ENCODE assay signal across 8 cellular contexts in genomic region chr19:49362926-49363264, GRCh38. TPM values are rescaled to one million over a fixed set of nuclear protein-coding genes. Genes with fewer than 3 reads are reported as not detected.
DNase-seq lines count a peak whose midpoint lies in the region; ATAC-seq and TF ChIP-seq lines count a peak whose summit lies in the region.

No MANE protein-coding gene starts in this region.

- peak overlapping the region; percentile 26; the same call in 1 of the 2 replicates for H3K56ac ChIP-seq in IMR-90 (ENCODE audit: extremely low read depth, insufficient read depth, low read length)

- H3K23ac ChIP-seq in IMR-90 (ENCODE audit: low read depth, low read length), result peak overlapping the region; percentile 39; the same call in 1 of the 2 replicates

- intact Hi-C loops in IMR-90 (cut with micrococcal nuclease), result loop anchor here (1.0 kb wide), 1 partner anchor 80 kb away; no protein-coding TSS in a partner anchor

- no peaks in the 10 kb centered on the region for H3K36me3 Mint-ChIP-seq in effector memory CD8-positive, alpha-beta T cell (ENCODE audit: insufficient read depth)
- peaks cover 8% of the 10 kb centered on the region for H3K36me3 Mint-ChIP-seq in osteocyte (ENCODE audit: unreplicated experiment)

- H3K4me3 Mint-ChIP-seq in effector memory CD8-positive, alpha-beta T cell, result no peak overlapping the region
- no peak overlapping the region for H3K4me3 Mint-ChIP-seq in osteocyte (ENCODE audit: unreplicated experiment)

- no peak overlapping the region for H2BK15ac ChIP-seq in IMR-90 (ENCODE audit: low read depth, low read length)

- peaks cover 0 to 12% of the 10 kb centered on the region in 2 donors for H3K27me3 Mint-ChIP-seq in effector memory CD8-positive, alpha-beta T cell
- no peaks in the 10 kb centered on the region for H3K27me3 Mint-ChIP-seq in osteocyte (ENCODE audit: unreplicated experiment)

- CTCF ChIA-PET in IMR-90 (lab: Yijun Ruan, JAX), result no interaction called here

- H3K9me3 Mint-ChIP-seq in effector memory CD8-positive, alpha-beta T cell, result no peaks in the 10 kb centered on the region
- H3K9me3 Mint-ChIP-seq in osteocyte (ENCODE audit: unreplicated experiment), result no peaks in the 10 kb centered on the region

- H3K79me1 ChIP-seq in IMR-90 (ENCODE audit: low read depth in 1 of 2, low read length in 2 of 2), result peaks cover 9 to 47% of the 10 kb centered on the region in 2 experiments

- H3K36me3 ChIP-seq in IMR-90 (ENCODE audit: control insufficient read depth, insufficient read depth, low read length) (peaks cover 12% of the 10 kb centered on the region), mucosa of rectum (ENCODE audit: control insufficient read depth in 2 of 2, insufficient read depth in 2 of 2, low read length in 2 of 2) (no peaks in the 10 kb centered on the region)

- peaks cover 11% of the 10 kb centered on the region in 2 donors for H3K4me1 Mint-ChIP-seq in effector memory CD8-positive, alpha-beta T cell (ENCODE audit: low read depth in 2 of 2)
- peaks cover 7% of the 10 kb centered on the region for H3K4me1 Mint-ChIP-seq in osteocyte (ENCODE audit: unreplicated experiment)

- H3K4me3 ChIP-seq in AG10803 (ENCODE audit: low read length), result peak overlapping the region; percentile 84
- H3K4me3 ChIP-seq in IMR-90 (ENCODE audit: insufficient read depth, low read depth, low read length), result peak overlapping the region; percentile 82
- H3K4me3 ChIP-seq in mucosa of rectum (ENCODE audit: low read length in 2 of 2), result peak overlapping the region; percentile 61 to 72

- H4K5ac ChIP-seq in IMR-90 (ENCODE audit: low read depth, low read length), result peak overlapping the region; percentile 14; the same call in 1 of the 2 replicates

- H2AK9ac ChIP-seq in IMR-90 (replicated peaks; ENCODE audit: low read depth, low read length, poor library complexity), result peak overlapping the region; percentile 69

- BruUV-seq in IMR-90 (replicated peaks; lab: Mats Ljungman, UMichigan), result no TSS peak

- peak overlapping the region; percentile 31; the same call in 1 of the 2 replicates for H3K9ac ChIP-seq in IMR-90 (ENCODE audit: low read depth, low read length)
- H3K9ac ChIP-seq in mucosa of rectum (ENCODE audit: low read depth in 1 of 2, low read length in 2 of 2), result peak overlapping the region; percentile 52 to 74

- H2BK120ac ChIP-seq in IMR-90 (ENCODE audit: low read depth, low read length), result no peak overlapping the region

- H4K91ac ChIP-seq in IMR-90 (ENCODE audit: insufficient read depth, low read depth, low read length), result peak overlapping the region; percentile 59

- WGBS in IMR-90 (ENCODE audit: extremely low coverage in 2 of 2, insufficient read length in 1 of 2), 2 experiments, result 0% methylated on average over 4 of the region's 14 CpGs; no CpG with 5 or more reads in 1 of the 2 experiments

- H3K9me3 ChIP-seq in IMR-90 (ENCODE audit: control insufficient read depth, insufficient read depth, low read length) (no peaks in the 10 kb centered on the region), mucosa of rectum (ENCODE audit: control insufficient read depth in 2 of 2, low read length in 2 of 2) (no peaks in the 10 kb centered on the region)

- H3K4ac ChIP-seq in IMR-90 (ENCODE audit: low read depth, low read length), result peak overlapping the region; percentile 65

- ATAC-seq in IMR-90 (ENCODE audit: low read depth), result peak; percentile 1
- peak; percentile 10 for ATAC-seq in effector memory CD8-positive, alpha-beta T cell (replicated peaks)
- no peak for ATAC-seq in GM21423 (IDR thresholded peaks at IDR 0.05; ENCODE audit: unreplicated experiment)
- ATAC-seq in HG02840 (IDR thresholded peaks at IDR 0.05; ENCODE audit: low FRiP score, unreplicated experiment), result no peak
- ATAC-seq in HG03045 (IDR thresholded peaks at IDR 0.05; ENCODE audit: unreplicated experiment), result no peak

- H2BK20ac ChIP-seq in IMR-90 (ENCODE audit: low read depth, low read length), result no peak overlapping the region

- H3K27ac ChIP-seq in IMR-90 (ENCODE audit: insufficient read depth, low read length), result peak overlapping the region; percentile 39
- peak overlapping the region; percentile 77 to 80 for H3K27ac ChIP-seq in mucosa of rectum (ENCODE audit: low read depth in 2 of 2, low read length in 2 of 2)

- dilution Hi-C loops in IMR-90 (cut with HindIII; ENCODE audit: low sequenced_read_pairs, unreplicated experiment), result no loop called here

- H3K4me1 ChIP-seq in IMR-90 (ENCODE audit: control insufficient read depth, insufficient read depth, low read length), result peaks cover 2% of the 10 kb centered on the region; the same call in 1 of the 2 replicates
- H3K4me1 ChIP-seq in mucosa of rectum (ENCODE audit: control insufficient read depth in 2 of 2, insufficient read depth in 2 of 2, low read length in 2 of 2), result peaks cover 7 to 12% of the 10 kb centered on the region in 2 donors

- H4K8ac ChIP-seq in IMR-90 (ENCODE audit: low read depth in 2 of 2, low read length in 2 of 2), result peak overlapping the region; percentile 46 to 100; a peak in 2 of 4 replicates

- H2AK5ac ChIP-seq in IMR-90 (ENCODE audit: low read depth, low read length), result peak overlapping the region; percentile 42; the same call in 1 of the 2 replicates

- TF ChIP-seq CTCF in AG10803 (conservative IDR thresholded peaks at IDR 0.05; ENCODE audit: low read length) (no peak), IMR-90 (conservative IDR thresholded peaks at IDR 0.05; ENCODE audit: low read depth, low read length) (no peak), osteocyte (IDR thresholded peaks at IDR 0.05) (no peak)

- H2AFZ ChIP-seq in IMR-90 (replicated peaks; ENCODE audit: low read length, poor library complexity), result peak overlapping the region; percentile 94

- H3K9me1 ChIP-seq in IMR-90 (ENCODE audit: insufficient read depth, low read length), result peaks cover 8% of the 10 kb centered on the region; the same call in 1 of the 2 replicates

- H3K4me2 ChIP-seq in IMR-90 (ENCODE audit: low read depth, low read length), result peak overlapping the region; percentile 78

- peak overlapping the region; percentile 31; the same call in 1 of the 2 replicates for H3K14ac ChIP-seq in IMR-90 (replicated peaks; ENCODE audit: low read depth, low read length)

- in situ Hi-C loops in IMR-90 (cut with MboI; ENCODE audit: low sequenced_read_pairs), result no loop called here

- POLR2A ChIA-PET in IMR-90 (lab: Charles Lee; ENCODE audit: unreplicated experiment), result interaction anchor here (1.0 kb wide), 1 partner anchor 11 kb away, joined by 3 read pairs; no protein-coding TSS in a partner anchor

- H2BK5ac ChIP-seq in IMR-90 (ENCODE audit: low read depth, low read length, poor library complexity, severe bottlenecking), result no peak overlapping the region

- no peak; the same call in 1 of the 2 replicates for TF ChIP-seq POLR2A in IMR-90 (IDR thresholded peaks at IDR 0.05; ENCODE audit: low read depth, low read length)

- H3K18ac ChIP-seq in IMR-90 (ENCODE audit: low read depth, low read length), result no peak overlapping the region

- TF ChIP-seq RAD21 in IMR-90 (IDR thresholded peaks at IDR 0.05; ENCODE audit: low read length), result no peak

- no peaks in the 10 kb centered on the region for H3K27me3 ChIP-seq in IMR-90 (ENCODE audit: control insufficient read depth, insufficient read depth, low read length)
- H3K27me3 ChIP-seq in mucosa of rectum (ENCODE audit: control insufficient read depth in 2 of 2, insufficient read depth in 2 of 2, low read length in 2 of 2), result peaks cover 0 to 4% of the 10 kb centered on the region in 2 donors

- DNase-seq in AG10803 (ENCODE audit: low read depth) (peak; percentile 33), IMR-90 (peak; percentile 45), osteocyte (ENCODE audit: extremely low spot score, unreplicated experiment) (no peak)
- DNase-seq in effector memory CD8-positive, alpha-beta T cell, result peak in 1 of 3 experiments; percentile 23

- H4K20me1 ChIP-seq in IMR-90 (ENCODE audit: insufficient read depth, low read length), result no peaks in the 10 kb centered on the region

- no peak overlapping the region for H3K27ac Mint-ChIP-seq in effector memory CD8-positive, alpha-beta T cell
- H3K27ac Mint-ChIP-seq in osteocyte (ENCODE audit: unreplicated experiment), result no peak overlapping the region

TF ChIP-seq in IMR-90, 13 proteins besides CTCF, POLR2A, EP300 and RAD21:
- TF ChIP-seq CHD1 (IDR thresholded peaks at IDR 0.05; ENCODE audit: low read depth, low read length) (no peak), RFX5 (IDR thresholded peaks at IDR 0.05; ENCODE audit: low read depth, low read length) (no peak)

RNA-seq across cellular contexts. Expression of gene TEAD2, which starts 0.7 kb away (rescaled TPM):
- total RNA-seq in IMR-90 (2012; rRNA removed) (30.8 and 31.7 TPM in 2 replicates), osteocyte (93.8 and 98.0 TPM in 2 replicates)
- polyA plus RNA-seq in IMR-90 (2012; rRNA removed), result 33.6 and 37.6 TPM in 2 replicates
- polyA plus RNA-seq in IMR-90 (2012; cell fraction: cytosol; rRNA removed), result 30.8 and 35.5 TPM in 2 replicates
- polyA plus RNA-seq in IMR-90 (2012; cell fraction: nucleus; rRNA removed; ENCODE audit: low replicate concordance), result 30.3 and 49.5 TPM in 2 replicates

RNA-seq across cellular contexts. Expression of gene DKKL1, which starts 0.8 kb away (rescaled TPM):
- total RNA-seq in IMR-90 (2012; rRNA removed) (not detected in 2 replicates), osteocyte (1.6 and 4.4 TPM in 2 replicates)
- 0.67 TPM in 2 replicates for polyA plus RNA-seq in IMR-90 (2012; rRNA removed)
- polyA plus RNA-seq in IMR-90 (2012; cell fraction: cytosol; rRNA removed), result 0.25 and 0.31 TPM in 2 replicates
- polyA plus RNA-seq in IMR-90 (2012; cell fraction: nucleus; rRNA removed; ENCODE audit: low replicate concordance), result 0.20 and 0.29 TPM in 2 replicates

RNA-seq across cellular contexts. Expression of gene KASH5, which starts 25.2 kb away (rescaled TPM):
- not detected in 2 replicates for total RNA-seq in IMR-90 (2012; rRNA removed)
- not detected in 2 replicates for polyA plus RNA-seq in IMR-90 (2012; rRNA removed)
- not detected in 2 replicates for polyA plus RNA-seq in IMR-90 (2012; cell fraction: cytosol; rRNA removed)
- 0.05 TPM in 1 of 2 replicates, not detected in the other for polyA plus RNA-seq in IMR-90 (2012; cell fraction: nucleus; rRNA removed; ENCODE audit: low replicate concordance)
- not detected in 2 replicates for total RNA-seq in osteocyte

RNA-seq across cellular contexts. Expression of gene CD37, which starts 27.7 kb away (rescaled TPM):
- total RNA-seq in IMR-90 (2012; rRNA removed), result not detected in 2 replicates
- polyA plus RNA-seq in IMR-90 (2012; rRNA removed), result not detected in 2 replicates
- not detected in 2 replicates for polyA plus RNA-seq in IMR-90 (2012; cell fraction: cytosol; rRNA removed)
- not detected in 2 replicates for polyA plus RNA-seq in IMR-90 (2012; cell fraction: nucleus; rRNA removed; ENCODE audit: low replicate concordance)
- not detected in 2 replicates for total RNA-seq in osteocyte

RNA-seq across cellular contexts. Expression of gene SLC6A16, which starts 37.9 kb away (rescaled TPM):
- total RNA-seq in IMR-90 (2012; rRNA removed) (under 0.01 and 0.18 TPM in 2 replicates), osteocyte (5.3 and 6.0 TPM in 2 replicates)
- polyA plus RNA-seq in IMR-90 (2012; rRNA removed), result 0.76 and 0.89 TPM in 2 replicates
- 0.20 and 0.30 TPM in 2 replicates for polyA plus RNA-seq in IMR-90 (2012; cell fraction: cytosol; rRNA removed)
- 3.8 and 14.8 TPM in 2 replicates for polyA plus RNA-seq in IMR-90 (2012; cell fraction: nucleus; rRNA removed; ENCODE audit: low replicate concordance)

Comparison
In these comparisons a context has a peak if more than half of its experiments do, and no peak if none do; other contexts are left out.
1. ATAC-seq: peak in IMR-90 (single experiment) and effector memory CD8-positive, alpha-beta T cell (single experiment); none in GM21423 (single experiment), HG02840 (single experiment) and HG03045 (single experiment).
2. Peak in every context shown above with its lines, with median percentiles within 50 percentile points of each other: H3K4me3 ChIP-seq.